25 cellular contexts compared by ENCODE assay signal in genomic region chr18:3057526-3057925, GRCh38. TPM values are rescaled to one million over a fixed set of nuclear protein-coding genes. Genes with fewer than 3 reads are reported as not detected.
DNase-seq lines count a peak whose midpoint lies in the region; ATAC-seq lines count a peak whose summit lies in the region.
"Had no signal": no experiment of that assay in that cellular context is flagged by ENCODE, and none has a peak within 500 bp of the region (broad histone marks: within the 10 kb centered on the region; RNA-seq: fewer than 3 reads in every experiment).

No MANE protein-coding gene starts in this region.

- H3K9me3 Mint-ChIP-seq in activated T-cell treated with anti-CD3 and anti-CD28 coated beads, Interleukin-2, amount 50 U/mL, for 72 hours: peaks cover 8 to 10% of the 10 kb centered on the region in 2 donors
- H3K9me3 Mint-ChIP-seq in IgD-negative memory B cell: peaks cover 0 to 6% (median 5%) of the 10 kb centered on the region in 3 donors
- H3K9me3 Mint-ChIP-seq in central memory CD8-positive, alpha-beta T cell: peaks cover 7% of the 10 kb centered on the region
- H3K9me3 Mint-ChIP-seq in stimulated activated effector memory CD8-positive, alpha-beta T cell treated with anti-CD3 and anti-CD28 coated beads, Interleukin-12 subunit alpha, Interleukin-12 subunit beta, amount 100 ng/mL, for 72 hours: peaks cover 5% of the 10 kb centered on the region

- H3K4me3 Mint-ChIP-seq in activated T-cell treated with anti-CD3 and anti-CD28 coated beads, Interleukin-2, amount 50 U/mL, for 72 hours: no peak overlapping the region
- no peak overlapping the region for H3K4me3 Mint-ChIP-seq in IgD-negative memory B cell
- H3K4me3 Mint-ChIP-seq in central memory CD8-positive, alpha-beta T cell: no peak overlapping the region
- no peak overlapping the region for H3K4me3 Mint-ChIP-seq in stimulated activated effector memory CD8-positive, alpha-beta T cell treated with anti-CD3 and anti-CD28 coated beads, Interleukin-12 subunit alpha, Interleukin-12 subunit beta, amount 100 ng/mL, for 72 hours
- H3K4me3 Mint-ChIP-seq: nephron progenitor cell had no signal

- peaks cover 72% of the 10 kb centered on the region for H3K4me1 Mint-ChIP-seq in activated T-cell treated with anti-CD3 and anti-CD28 coated beads, Interleukin-2, amount 50 U/mL, for 72 hours (ENCODE audit: low read depth)
- peaks cover 21 to 24% (median 23%) of the 10 kb centered on the region in 3 donors for H3K4me1 Mint-ChIP-seq in IgD-negative memory B cell
- H3K4me1 Mint-ChIP-seq in central memory CD8-positive, alpha-beta T cell: peaks cover 47% of the 10 kb centered on the region
- peaks cover 44% of the 10 kb centered on the region for H3K4me1 Mint-ChIP-seq in stimulated activated effector memory CD8-positive, alpha-beta T cell treated with anti-CD3 and anti-CD28 coated beads, Interleukin-12 subunit alpha, Interleukin-12 subunit beta, amount 100 ng/mL, for 72 hours

- H3K36me3 Mint-ChIP-seq in activated T-cell treated with anti-CD3 and anti-CD28 coated beads, Interleukin-2, amount 50 U/mL, for 72 hours (ENCODE audit: insufficient read depth in 2 of 2): peaks cover 10 to 14% of the 10 kb centered on the region in 2 donors
- peaks cover 2% of the 10 kb centered on the region for H3K36me3 Mint-ChIP-seq in IgD-negative memory B cell
- H3K36me3 Mint-ChIP-seq in central memory CD8-positive, alpha-beta T cell (ENCODE audit: insufficient read depth): peaks cover 18% of the 10 kb centered on the region
- peaks cover 17% of the 10 kb centered on the region for H3K36me3 Mint-ChIP-seq in stimulated activated effector memory CD8-positive, alpha-beta T cell treated with anti-CD3 and anti-CD28 coated beads, Interleukin-12 subunit alpha, Interleukin-12 subunit beta, amount 100 ng/mL, for 72 hours

- peak overlapping the region; percentile 41 for H3K27ac Mint-ChIP-seq in activated T-cell treated with anti-CD3 and anti-CD28 coated beads, Interleukin-2, amount 50 U/mL, for 72 hours
- peak overlapping the region in 2 of 3 donors; percentile 59 to 88 for H3K27ac Mint-ChIP-seq in IgD-negative memory B cell
- peak overlapping the region; percentile 99 for H3K27ac Mint-ChIP-seq in central memory CD8-positive, alpha-beta T cell (ENCODE audit: low read depth)
- peak overlapping the region; percentile 89 for H3K27ac Mint-ChIP-seq in stimulated activated effector memory CD8-positive, alpha-beta T cell treated with anti-CD3 and anti-CD28 coated beads, Interleukin-12 subunit alpha, Interleukin-12 subunit beta, amount 100 ng/mL, for 72 hours
- H3K27ac Mint-ChIP-seq: nephron progenitor cell had no signal

- no peak for ATAC-seq in activated T-cell treated with anti-CD3 and anti-CD28 coated beads, Interleukin-2, amount 50 U/mL, for 72 hours (replicated peaks in 1 of 2)
- ATAC-seq in central memory CD8-positive, alpha-beta T cell (replicated peaks; ENCODE audit: extremely low read depth, poor library complexity, severe bottlenecking): no peak
- no peak for ATAC-seq in stimulated activated effector memory CD8-positive, alpha-beta T cell treated with anti-CD3 and anti-CD28 coated beads, Interleukin-12 subunit alpha, Interleukin-12 subunit beta, amount 100 ng/mL, for 72 hours
- ATAC-seq: HCT116, sciatic nerve had no signal

- H3K27me3 Mint-ChIP-seq in activated T-cell treated with anti-CD3 and anti-CD28 coated beads, Interleukin-2, amount 50 U/mL, for 72 hours (ENCODE audit: low read depth): no peaks in the 10 kb centered on the region
- peaks cover 12% of the 10 kb centered on the region for H3K27me3 Mint-ChIP-seq in IgD-negative memory B cell
- no peaks in the 10 kb centered on the region for H3K27me3 Mint-ChIP-seq in central memory CD8-positive, alpha-beta T cell

- DNase-seq in activated T-cell treated with anti-CD3 and anti-CD28 coated beads, Interleukin-2, amount 50 U/mL, for 72 hours: no peak
- no peak for DNase-seq in activated T-cell treated with anti-CD3 and anti-CD28 coated beads, Interleukin-2, amount 50 U/mL, for 1 hour
- DNase-seq in central memory CD8-positive, alpha-beta T cell (ENCODE audit: low spot score in 2 of 2): no peak
- no peak for DNase-seq in stimulated activated effector memory CD8-positive, alpha-beta T cell treated with anti-CD3 and anti-CD28 coated beads, Interleukin-12 subunit alpha, Interleukin-12 subunit beta, amount 100 ng/mL, for 72 hours (ENCODE audit: low spot score in 2 of 2)
- DNase-seq in 8988T (no peak), inferior parietal cortex (ENCODE audit: extremely low spot score) (no peak), DMS153 treated with DMSO at 0.1 percent for 48 hours (lab: John Stamatoyannopoulos, UW; ENCODE audit: unreplicated experiment) (no peak)
- DNase-seq: activated CD4-positive, CD25-positive, alpha-beta regulatory T cell; activated naive CD4-positive, alpha-beta T cell treated with Interleukin-2 at 50 U/mL for 16 hours; DMS153; dorsolateral prefrontal cortex; GF-D8; head of caudate nucleus; KBM-7; NCI-H1694; NCI-H2171; NCI-H526; nephron progenitor cell; RPMI8226; stimulated activated CD4-positive, alpha-beta T cell treated with anti-CD3 and anti-CD28 coated beads, Interleukin-15, amount 100 ng/mL, for 24 hours; T1000; upper lobe of left lung had no signal

RNA-seq across cellular contexts. Expression of gene LPIN2, which starts 44.6 kb away (rescaled TPM):
- 100 to 1,000 TPM; 101 to 106 TPM for total RNA-seq in activated T-cell treated with anti-CD3 and anti-CD28 coated beads, Interleukin-2, amount 50 U/mL, for 72 hours
- polyA plus RNA-seq in IgD-negative memory B cell: 8.8 TPM

Comparison
In these comparisons a context has a peak if more than half of its experiments do, and no peak if none do; other contexts are left out.
1. H3K27ac Mint-ChIP-seq: peak in every context shown above with its lines; median percentile 99 in central memory CD8-positive, alpha-beta T cell; 89 in stimulated activated effector memory CD8-positive, alpha-beta T cell treated with anti-CD3 and anti-CD28 coated beads, Interleukin-12 subunit alpha, Interleukin-12 subunit beta, amount 100 ng/mL, for 72 hours; 74 in IgD-negative memory B cell; 41 in activated T-cell treated with anti-CD3 and anti-CD28 coated beads, Interleukin-2, amount 50 U/mL, for 72 hours.